8 cellular contexts compared by ENCODE assay signal in the genomic region with DNA sequence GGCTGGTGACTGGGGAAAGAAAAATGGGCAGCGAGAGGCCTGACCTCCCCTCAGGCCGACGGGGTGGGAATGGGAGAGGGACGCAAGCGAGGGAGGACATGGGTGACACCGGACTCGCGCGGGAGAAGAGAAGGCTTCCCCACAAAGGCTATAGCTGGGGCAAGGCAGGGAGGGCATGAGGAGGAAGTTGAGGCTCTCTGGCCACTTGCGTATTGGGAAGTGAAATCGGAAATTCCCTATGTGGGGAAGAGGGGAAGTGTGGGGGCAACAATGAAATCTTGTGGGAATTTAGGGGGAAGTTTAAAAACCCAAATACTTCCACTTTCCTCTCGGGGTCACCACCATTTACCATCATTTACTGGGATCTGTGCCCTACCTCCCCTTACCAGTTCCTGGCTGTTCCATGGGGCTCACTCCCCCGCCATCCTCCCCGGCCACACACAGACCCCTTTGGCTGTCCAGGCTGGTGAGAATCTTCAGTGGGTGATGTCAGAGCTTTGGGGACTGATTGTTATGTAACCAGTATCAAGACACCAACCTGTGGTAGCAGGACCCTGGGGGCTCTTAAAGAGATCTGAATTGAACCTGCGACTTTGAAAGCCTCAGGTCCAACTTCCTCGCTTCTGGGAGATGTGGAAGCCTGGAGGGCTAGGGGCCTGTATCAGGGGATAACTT. TPM values are rescaled to one million over a fixed set of nuclear protein-coding genes. Genes with fewer than 3 reads are reported as not detected.
DNase-seq lines count a peak whose midpoint lies in the region; ATAC-seq, FAIRE-seq and TF ChIP-seq lines count a peak whose summit lies in the region.

No MANE protein-coding gene starts in this region.

- FAIRE-seq in HepG2 (lab: Jason Lieb, UNC) = no peak

- peak overlapping the region; percentile 82 for H3K9ac ChIP-seq in HepG2 (ENCODE audit: insufficient read depth, low read depth, low read length)

- H3K4me3 ChIP-seq in ascending aorta = peak overlapping the region; percentile 67 to 93
- peak overlapping the region; percentile 71 to 83 (median 83) for H3K4me3 ChIP-seq in HepG2 (replicated peaks in 1 of 3; ENCODE audit: insufficient read depth in 1 of 3, low read depth in 2 of 3, low read length in 3 of 3)
- peak overlapping the region; percentile 84 to 91 for H3K4me3 ChIP-seq in testis

- WGBS in HepG2 (ENCODE audit: low lambda C conversion rate) = 18% methylated on average over 16 of the region's 16 CpGs
- 14 to 23% methylated on average over 16 of the region's 16 CpGs for WGBS in testis, 2 donors

- H3K4me1 ChIP-seq in ascending aorta (peaks cover 12 to 30% of the 10 kb centered on the region in 2 donors), HepG2 (ENCODE audit: insufficient read depth, low read length) (peaks cover 62% of the 10 kb centered on the region), testis (peaks cover 43% of the 10 kb centered on the region)

- TF ChIP-seq CTCF in ascending aorta (IDR thresholded peaks at IDR 0.05) (no peak), HepG2 (CRISPR knock-in tag; IDR thresholded peaks at IDR 0.05) (no peak), testis (IDR thresholded peaks at IDR 0.05) (no peak)

- H4K20me1 ChIP-seq in HepG2 (ENCODE audit: insufficient read depth, low read length) = no peaks in the 10 kb centered on the region

- no peak for TF ChIP-seq POLR2A in HepG2 (IDR thresholded peaks at IDR 0.05; ENCODE audit: insufficient read depth in 1 of 2, low read depth in 2 of 2, low read length in 2 of 2)
- no peak for TF ChIP-seq POLR2A in testis (IDR thresholded peaks at IDR 0.05)

- TSS peak; percentile 90 for BruUV-seq in HepG2 (replicated peaks; lab: Mats Ljungman, UMichigan)

- H3K36me3 ChIP-seq in ascending aorta (peaks cover under 1 to 6% of the 10 kb centered on the region in 2 donors), HepG2 (replicated peaks in 1 of 2; ENCODE audit: control insufficient read depth in 1 of 2, insufficient read depth in 2 of 2, low read length in 2 of 2) (peaks cover 0 to 2% of the 10 kb centered on the region in 2 experiments; a peak in 1 of 5 replicates), testis (ENCODE audit: low read depth, missing control alignments) (no peaks in the 10 kb centered on the region)

- H3K9me3 ChIP-seq in ascending aorta (no peaks in the 10 kb centered on the region), HepG2 (ENCODE audit: low read length) (no peaks in the 10 kb centered on the region), testis (no peaks in the 10 kb centered on the region)

- intact Hi-C loops in ascending aorta (cut with DNase I) = loop anchor here (2.0 kb wide), 1 partner anchor 15 kb away; no protein-coding TSS in a partner anchor
- intact Hi-C loops in HepG2 (cut with micrococcal nuclease; ENCODE audit: unreplicated experiment) = no loop called here
- intact Hi-C loops in testis (cut with DNase I; ENCODE audit: low total_unique reads) = no loop called here

- CTCF ChIA-PET in HepG2 (lab: Yijun Ruan, JAX; ENCODE audit: low intra/inter-chr PET ratio, low total read pairs) = interaction anchor here (1.3 to 1.7 kb wide), 2 partner anchors 15 to 32 kb away, joined by 3 to 6 read pairs; no protein-coding TSS in a partner anchor

- no peak for TF ChIP-seq RAD21 in HepG2 (CRISPR knock-in tag; IDR thresholded peaks at IDR 0.05)

- DNase-seq in Ammon's horn (ENCODE audit: low spot score) = peak; percentile 73
- no peak for DNase-seq in ascending aorta (ENCODE audit: low spot score in 2 of 2)
- no peak for DNase-seq in HepG2 (ENCODE audit: low spot score)
- peak; percentile 44 for DNase-seq in testis
- no peak for DNase-seq in activated CD4-positive, CD25-positive, alpha-beta regulatory T cell treated with anti-CD3 and anti-CD28 coated beads, Interleukin-2, amount 50 U/mL, for 72 hours
- DNase-seq in NCI-H524 (lab: John Stamatoyannopoulos, UW) = no peak

- TF ChIP-seq EP300 in HepG2 (IDR thresholded peaks at IDR 0.05; ENCODE audit: low read depth in 2 of 2, low read length in 2 of 2) = no peak
- TF ChIP-seq EP300 in HepG2 (CRISPR knock-in tag; IDR thresholded peaks at IDR 0.05; ENCODE audit: borderline replicate concordance) = no peak

- POLR2A ChIA-PET in HepG2 (lab: Yijun Ruan, JAX) = interaction anchor here (1.0 to 10.4 kb wide), 5 partner anchors 9 to 120 kb away, joined by 3 to 132 read pairs (median 22); no protein-coding TSS in a partner anchor

- ATAC-seq in HG03460 (IDR thresholded peaks at IDR 0.05; ENCODE audit: unreplicated experiment) (peak; percentile 7), HepG2 (no peak), GM21515 (IDR thresholded peaks at IDR 0.05; ENCODE audit: unreplicated experiment) (no peak)

- H3K4me2 ChIP-seq in HepG2 (ENCODE audit: low read depth, low read length) = peak overlapping the region; percentile 90

- in situ Hi-C loops in HepG2 (cut with HindIII; ENCODE audit: extremely low pct_ligation_motif_present, low pct_unique_long_range_greater_than_20kb) = no loop called here

- peak overlapping the region; percentile 89 to 92 for H3K27ac ChIP-seq in ascending aorta
- peak overlapping the region; percentile 62 for H3K27ac ChIP-seq in HepG2 (ENCODE audit: extremely low read length, insufficient read depth, low read length)
- H3K27ac ChIP-seq in testis = peak overlapping the region; percentile 77 to 87

- no peaks in the 10 kb centered on the region for H3K27me3 ChIP-seq in ascending aorta
- no peaks in the 10 kb centered on the region; a peak in 1 of 5 replicates for H3K27me3 ChIP-seq in HepG2 (ENCODE audit: control insufficient read depth in 1 of 2, insufficient read depth in 2 of 2, low read length in 2 of 2)
- no peaks in the 10 kb centered on the region for H3K27me3 ChIP-seq in testis

- peaks cover 35% of the 10 kb centered on the region for H3K79me2 ChIP-seq in HepG2 (ENCODE audit: insufficient read depth, low read length)

- no peak overlapping the region for H2AFZ ChIP-seq in HepG2 (ENCODE audit: low read length)

RNA-seq across cellular contexts. Expression of a gene that starts 0.9 kb away (rescaled TPM):
- total RNA-seq in ascending aorta (216 TPM), HepG2 (2016; rRNA removed; fragmentation: Illumina TruSeq; extraction: Trizol) (22.0 and 26.6 TPM in 2 replicates), testis (100 to 1,000 TPM; 230 to 455 TPM)
- total RNA-seq in HepG2 (2016; cell fraction: cytosol; rRNA removed; fragmentation: Illumina TruSeq; extraction: Trizol; ENCODE audit: low read depth) = 8.1 and 9.7 TPM in 2 replicates
- 22.9 and 29.1 TPM in 2 replicates for total RNA-seq in HepG2 (2016; cell fraction: insoluble cytoplasmic fraction; rRNA removed; fragmentation: Illumina TruSeq; extraction: Trizol)
- total RNA-seq in HepG2 (2016; cell fraction: membrane; rRNA removed; fragmentation: Illumina TruSeq; extraction: Trizol) = 11.0 and 11.5 TPM in 2 replicates
- total RNA-seq in HepG2 (2016; cell fraction: nucleus; rRNA removed; fragmentation: Illumina TruSeq; extraction: Trizol) = 16.8 and 19.6 TPM in 2 replicates
- polyA plus RNA-seq in HepG2 (2011; rRNA removed) (23.6 and 29.4 TPM in 2 replicates), testis (ENCODE audit: insufficient read depth, low read depth, low replicate concordance) (328 TPM)
- polyA plus RNA-seq in HepG2 (2011; cell fraction: cytosol; rRNA removed) = 20.8 and 31.1 TPM in 2 replicates
- 42.3 and 43.0 TPM in 2 replicates for polyA plus RNA-seq in HepG2 (2011; cell fraction: nucleus; rRNA removed)
- 18.8 and 23.3 TPM in 2 replicates for polyA plus RNA-seq in HepG2 (2012)
- polyA plus RNA-seq in HepG2 (2016; cell fraction: cytosol; fragmentation: Illumina TruSeq; extraction: Trizol; ENCODE audit: low read depth) = 3.5 and 3.9 TPM in 2 replicates
- 29.0 and 35.3 TPM in 2 replicates for polyA plus RNA-seq in HepG2 (2016; cell fraction: insoluble cytoplasmic fraction; fragmentation: Illumina TruSeq; extraction: Trizol; ENCODE audit: low read depth)
- 7.9 and 9.3 TPM in 2 replicates for polyA plus RNA-seq in HepG2 (2016; cell fraction: membrane; fragmentation: Illumina TruSeq; extraction: Trizol; ENCODE audit: low read depth)
- polyA plus RNA-seq in HepG2 (2016; cell fraction: nucleus; fragmentation: Illumina TruSeq; extraction: Trizol; ENCODE audit: insufficient read depth, low read depth) = 33.4 and 34.4 TPM in 2 replicates
- polyA minus RNA-seq in HepG2 (2011; rRNA and poly(A)+ RNA removed; ENCODE audit: low replicate concordance) = 63.9 and 78.7 TPM in 2 replicates
- polyA minus RNA-seq in HepG2 (2011; cell fraction: cytosol; rRNA and poly(A)+ RNA removed) = 21.2 and 28.0 TPM in 2 replicates
- 15.5 and 22.1 TPM in 2 replicates for polyA minus RNA-seq in HepG2 (2011; cell fraction: nucleus; rRNA and poly(A)+ RNA removed)

RNA-seq across cellular contexts. Expression of a gene that starts 34.9 kb away (rescaled TPM):
- total RNA-seq in ascending aorta (not detected), HepG2 (2016; rRNA removed; fragmentation: Illumina TruSeq; extraction: Trizol) (0.77 and 1.4 TPM in 2 replicates), testis (1 to 10 TPM; 7.6 to 9.2 TPM)
- total RNA-seq in HepG2 (2016; cell fraction: cytosol; rRNA removed; fragmentation: Illumina TruSeq; extraction: Trizol; ENCODE audit: low read depth) = 0.10 and 0.35 TPM in 2 replicates
- total RNA-seq in HepG2 (2016; cell fraction: insoluble cytoplasmic fraction; rRNA removed; fragmentation: Illumina TruSeq; extraction: Trizol) = 0.42 and 1.4 TPM in 2 replicates
- total RNA-seq in HepG2 (2016; cell fraction: membrane; rRNA removed; fragmentation: Illumina TruSeq; extraction: Trizol) = 0.37 and 0.38 TPM in 2 replicates
- 1.8 and 2.0 TPM in 2 replicates for total RNA-seq in HepG2 (2016; cell fraction: nucleus; rRNA removed; fragmentation: Illumina TruSeq; extraction: Trizol)
- polyA plus RNA-seq in HepG2 (2011; rRNA removed) (0.55 and 0.99 TPM in 2 replicates), testis (ENCODE audit: insufficient read depth, low read depth, low replicate concordance) (5.3 TPM)
- polyA plus RNA-seq in HepG2 (2011; cell fraction: cytosol; rRNA removed) = 0.34 and 0.54 TPM in 2 replicates
- 6.3 and 7.3 TPM in 2 replicates for polyA plus RNA-seq in HepG2 (2011; cell fraction: nucleus; rRNA removed)
- 1.2 and 1.3 TPM in 2 replicates for polyA plus RNA-seq in HepG2 (2012)
- 0.06 and 0.11 TPM in 2 replicates for polyA plus RNA-seq in HepG2 (2016; cell fraction: cytosol; fragmentation: Illumina TruSeq; extraction: Trizol; ENCODE audit: low read depth)
- 0.63 and 0.75 TPM in 2 replicates for polyA plus RNA-seq in HepG2 (2016; cell fraction: insoluble cytoplasmic fraction; fragmentation: Illumina TruSeq; extraction: Trizol; ENCODE audit: low read depth)
- polyA plus RNA-seq in HepG2 (2016; cell fraction: membrane; fragmentation: Illumina TruSeq; extraction: Trizol; ENCODE audit: low read depth) = 0.24 and 0.70 TPM in 2 replicates
- 4.9 and 5.6 TPM in 2 replicates for polyA plus RNA-seq in HepG2 (2016; cell fraction: nucleus; fragmentation: Illumina TruSeq; extraction: Trizol; ENCODE audit: insufficient read depth, low read depth)
- polyA minus RNA-seq in HepG2 (2011; rRNA and poly(A)+ RNA removed; ENCODE audit: low replicate concordance) = 1.3 and 2.7 TPM in 2 replicates
- polyA minus RNA-seq in HepG2 (2011; cell fraction: cytosol; rRNA and poly(A)+ RNA removed) = 0.59 and 1.6 TPM in 2 replicates
- 1.9 and 4.0 TPM in 2 replicates for polyA minus RNA-seq in HepG2 (2011; cell fraction: nucleus; rRNA and poly(A)+ RNA removed)

RNA-seq across cellular contexts. Expression of a gene that starts 37.6 kb away (rescaled TPM):
- total RNA-seq in ascending aorta (39.5 TPM), HepG2 (2016; rRNA removed; fragmentation: Illumina TruSeq; extraction: Trizol) (6.5 and 6.7 TPM in 2 replicates), testis (10 to 100 TPM; 51.1 to 56.1 TPM)
- total RNA-seq in HepG2 (2016; cell fraction: cytosol; rRNA removed; fragmentation: Illumina TruSeq; extraction: Trizol; ENCODE audit: low read depth) = 5.0 and 5.3 TPM in 2 replicates
- 5.7 and 6.9 TPM in 2 replicates for total RNA-seq in HepG2 (2016; cell fraction: insoluble cytoplasmic fraction; rRNA removed; fragmentation: Illumina TruSeq; extraction: Trizol)
- total RNA-seq in HepG2 (2016; cell fraction: membrane; rRNA removed; fragmentation: Illumina TruSeq; extraction: Trizol) = 3.5 and 4.7 TPM in 2 replicates
- total RNA-seq in HepG2 (2016; cell fraction: nucleus; rRNA removed; fragmentation: Illumina TruSeq; extraction: Trizol) = 7.1 and 8.3 TPM in 2 replicates
- polyA plus RNA-seq in HepG2 (2011; rRNA removed) (8.0 and 13.2 TPM in 2 replicates), testis (ENCODE audit: insufficient read depth, low read depth, low replicate concordance) (22.2 TPM)
- 4.6 and 6.5 TPM in 2 replicates for polyA plus RNA-seq in HepG2 (2011; cell fraction: cytosol; rRNA removed)
- 81.8 and 92.1 TPM in 2 replicates for polyA plus RNA-seq in HepG2 (2011; cell fraction: nucleus; rRNA removed)
- polyA plus RNA-seq in HepG2 (2012) = 14.9 and 21.4 TPM in 2 replicates
- polyA plus RNA-seq in HepG2 (2016; cell fraction: cytosol; fragmentation: Illumina TruSeq; extraction: Trizol; ENCODE audit: low read depth) = 1.0 and 1.2 TPM in 2 replicates
- polyA plus RNA-seq in HepG2 (2016; cell fraction: insoluble cytoplasmic fraction; fragmentation: Illumina TruSeq; extraction: Trizol; ENCODE audit: low read depth) = 5.5 and 7.6 TPM in 2 replicates
- 1.9 and 2.0 TPM in 2 replicates for polyA plus RNA-seq in HepG2 (2016; cell fraction: membrane; fragmentation: Illumina TruSeq; extraction: Trizol; ENCODE audit: low read depth)
- polyA plus RNA-seq in HepG2 (2016; cell fraction: nucleus; fragmentation: Illumina TruSeq; extraction: Trizol; ENCODE audit: insufficient read depth, low read depth) = 19.9 and 22.1 TPM in 2 replicates
- polyA minus RNA-seq in HepG2 (2011; rRNA and poly(A)+ RNA removed; ENCODE audit: low replicate concordance) = 20.7 and 23.4 TPM in 2 replicates
- 11.5 and 17.2 TPM in 2 replicates for polyA minus RNA-seq in HepG2 (2011; cell fraction: cytosol; rRNA and poly(A)+ RNA removed)
- polyA minus RNA-seq in HepG2 (2011; cell fraction: nucleus; rRNA and poly(A)+ RNA removed) = 24.7 and 27.0 TPM in 2 replicates

RNA-seq across cellular contexts. Expression of a gene that starts 45.1 kb away (rescaled TPM):
- total RNA-seq in ascending aorta (115 TPM), HepG2 (2016; rRNA removed; fragmentation: Illumina TruSeq; extraction: Trizol) (1.6 and 2.3 TPM in 2 replicates), testis (10 to 100 TPM; 19.4 to 26.2 TPM)
- total RNA-seq in HepG2 (2016; cell fraction: cytosol; rRNA removed; fragmentation: Illumina TruSeq; extraction: Trizol; ENCODE audit: low read depth) = 0.53 and 0.61 TPM in 2 replicates
- total RNA-seq in HepG2 (2016; cell fraction: insoluble cytoplasmic fraction; rRNA removed; fragmentation: Illumina TruSeq; extraction: Trizol) = 1.6 and 2.9 TPM in 2 replicates
- 1.7 and 1.9 TPM in 2 replicates for total RNA-seq in HepG2 (2016; cell fraction: membrane; rRNA removed; fragmentation: Illumina TruSeq; extraction: Trizol)
- total RNA-seq in HepG2 (2016; cell fraction: nucleus; rRNA removed; fragmentation: Illumina TruSeq; extraction: Trizol) = 1.9 and 2.8 TPM in 2 replicates
- polyA plus RNA-seq in HepG2 (2011; rRNA removed) (8.3 and 12.6 TPM in 2 replicates), testis (ENCODE audit: insufficient read depth, low read depth, low replicate concordance) (9.9 TPM)
- 5.2 and 5.5 TPM in 2 replicates for polyA plus RNA-seq in HepG2 (2011; cell fraction: cytosol; rRNA removed)
- 38.0 and 39.6 TPM in 2 replicates for polyA plus RNA-seq in HepG2 (2011; cell fraction: nucleus; rRNA removed)
- polyA plus RNA-seq in HepG2 (2012) = 6.5 and 7.2 TPM in 2 replicates
- 0.45 and 0.76 TPM in 2 replicates for polyA plus RNA-seq in HepG2 (2016; cell fraction: cytosol; fragmentation: Illumina TruSeq; extraction: Trizol; ENCODE audit: low read depth)
- polyA plus RNA-seq in HepG2 (2016; cell fraction: insoluble cytoplasmic fraction; fragmentation: Illumina TruSeq; extraction: Trizol; ENCODE audit: low read depth) = 1.6 and 2.0 TPM in 2 replicates
- polyA plus RNA-seq in HepG2 (2016; cell fraction: membrane; fragmentation: Illumina TruSeq; extraction: Trizol; ENCODE audit: low read depth) = 1.3 and 2.0 TPM in 2 replicates
- 6.5 and 7.0 TPM in 2 replicates for polyA plus RNA-seq in HepG2 (2016; cell fraction: nucleus; fragmentation: Illumina TruSeq; extraction: Trizol; ENCODE audit: insufficient read depth, low read depth)
- 4.2 and 6.0 TPM in 2 replicates for polyA minus RNA-seq in HepG2 (2011; rRNA and poly(A)+ RNA removed; ENCODE audit: low replicate concordance)
- 2.0 and 4.1 TPM in 2 replicates for polyA minus RNA-seq in HepG2 (2011; cell fraction: cytosol; rRNA and poly(A)+ RNA removed)
- polyA minus RNA-seq in HepG2 (2011; cell fraction: nucleus; rRNA and poly(A)+ RNA removed) = 4.6 and 4.8 TPM in 2 replicates

RNA-seq across cellular contexts. Expression of a gene that starts 56.3 kb away (rescaled TPM):
- total RNA-seq in ascending aorta = not detected
- 11.6 and 19.1 TPM in 2 replicates for total RNA-seq in HepG2 (2016; rRNA removed; fragmentation: Illumina TruSeq; extraction: Trizol)
- total RNA-seq in HepG2 (2016; cell fraction: cytosol; rRNA removed; fragmentation: Illumina TruSeq; extraction: Trizol; ENCODE audit: low read depth) = 5.4 and 8.4 TPM in 2 replicates
- total RNA-seq in HepG2 (2016; cell fraction: insoluble cytoplasmic fraction; rRNA removed; fragmentation: Illumina TruSeq; extraction: Trizol) = 14.5 and 23.6 TPM in 2 replicates
- 9.9 and 10.1 TPM in 2 replicates for total RNA-seq in HepG2 (2016; cell fraction: membrane; rRNA removed; fragmentation: Illumina TruSeq; extraction: Trizol)
- total RNA-seq in HepG2 (2016; cell fraction: nucleus; rRNA removed; fragmentation: Illumina TruSeq; extraction: Trizol) = 16.1 and 16.5 TPM in 2 replicates
- polyA plus RNA-seq in HepG2 (2011; rRNA removed) = 10.1 and 13.0 TPM in 2 replicates
- polyA plus RNA-seq in HepG2 (2011; cell fraction: cytosol; rRNA removed) = 9.1 and 24.9 TPM in 2 replicates
- 5.5 and 7.6 TPM in 2 replicates for polyA plus RNA-seq in HepG2 (2011; cell fraction: nucleus; rRNA removed)
- polyA plus RNA-seq in HepG2 (2012) = 4.9 and 6.7 TPM in 2 replicates
- polyA plus RNA-seq in HepG2 (2016; cell fraction: cytosol; fragmentation: Illumina TruSeq; extraction: Trizol; ENCODE audit: low read depth) = 8.6 and 12.5 TPM in 2 replicates
- polyA plus RNA-seq in HepG2 (2016; cell fraction: insoluble cytoplasmic fraction; fragmentation: Illumina TruSeq; extraction: Trizol; ENCODE audit: low read depth) = 17.0 and 17.6 TPM in 2 replicates
- 11.7 and 13.3 TPM in 2 replicates for polyA plus RNA-seq in HepG2 (2016; cell fraction: membrane; fragmentation: Illumina TruSeq; extraction: Trizol; ENCODE audit: low read depth)
- polyA plus RNA-seq in HepG2 (2016; cell fraction: nucleus; fragmentation: Illumina TruSeq; extraction: Trizol; ENCODE audit: insufficient read depth, low read depth) = 33.1 and 38.1 TPM in 2 replicates
- polyA minus RNA-seq in HepG2 (2011; rRNA and poly(A)+ RNA removed; ENCODE audit: low replicate concordance) = 18.7 TPM in 1 of 2 replicates, not detected in the other
- 2.4 TPM in 2 replicates for polyA minus RNA-seq in HepG2 (2011; cell fraction: cytosol; rRNA and poly(A)+ RNA removed)
- polyA minus RNA-seq in HepG2 (2011; cell fraction: nucleus; rRNA and poly(A)+ RNA removed) = 1.1 and 1.7 TPM in 2 replicates
- 1 to 10 TPM; 7.0 to 9.4 TPM for total RNA-seq in testis
- polyA plus RNA-seq in testis (ENCODE audit: insufficient read depth, low read depth, low replicate concordance) = 6.9 TPM

Comparison
In these comparisons a context has a peak if more than half of its experiments do, and no peak if none do; other contexts are left out.
1. DNase-seq: peak in Ammon's horn (single experiment) and testis (single experiment); none in ascending aorta (0 of 2), HepG2 (single experiment), activated CD4-positive, CD25-positive, alpha-beta regulatory T cell treated with anti-CD3 and anti-CD28 coated beads, Interleukin-2, amount 50 U/mL, for 72 hours (single experiment) and NCI-H524 (0 of 2).
2. Peak in every context shown above with its lines, with median percentiles within 50 percentile points of each other: H3K27ac ChIP-seq and H3K4me3 ChIP-seq.